In genomic region chr17:57527437-57528083, GRCh38 we compare ENCODE assay signal across 15 cellular contexts.
DNase-seq lines count a peak whose midpoint lies in the region; ATAC-seq and TF ChIP-seq lines count a peak whose summit lies in the region.
"Had no signal": no experiment of that assay in that cellular context is flagged by ENCODE, and none has a peak within 500 bp of the region (broad histone marks: within the 10 kb centered on the region; RNA-seq: fewer than 3 reads in every experiment).

No MANE protein-coding gene starts in this region.

- H3K9me3 ChIP-seq in HUES48 (ENCODE audit: control insufficient read depth, insufficient read depth, low read length) (no peaks in the 10 kb centered on the region), mesodermal cell (ENCODE audit: control insufficient read depth, low read length) (no peaks in the 10 kb centered on the region)

- in situ Hi-C loops in G401 (cut with HindIII; ENCODE audit: low sequenced_read_pairs): no loop called here

- no peaks in the 10 kb centered on the region for H3K27me3 Mint-ChIP-seq in natural killer cell treated with Interleukin-12 subunit alpha and Interleukin-12 subunit beta and Interleukin-15 and Interleukin-18, amount 100 ng/mL, for 72 hours
- H3K27me3 Mint-ChIP-seq: activated CD4-positive, alpha-beta T cell treated with anti-CD3 and anti-CD28 coated beads, Interleukin-2, amount 10 ng/mL, durations not matched to agents 7 days and 5 days; naive thymus-derived CD4-positive, alpha-beta T cell had no signal

- H3K4me3 Mint-ChIP-seq in natural killer cell treated with Interleukin-12 subunit alpha and Interleukin-12 subunit beta and Interleukin-15 and Interleukin-18, amount 100 ng/mL, for 72 hours: no peak overlapping the region
- H3K4me3 Mint-ChIP-seq: activated CD4-positive, alpha-beta T cell treated with anti-CD3 and anti-CD28 coated beads, Interleukin-2, amount 10 ng/mL, durations not matched to agents 7 days and 5 days; brain; naive thymus-derived CD4-positive, alpha-beta T cell had no signal

- H3K36me3 Mint-ChIP-seq in natural killer cell treated with Interleukin-12 subunit alpha and Interleukin-12 subunit beta and Interleukin-15 and Interleukin-18, amount 100 ng/mL, for 72 hours: no peaks in the 10 kb centered on the region
- H3K36me3 Mint-ChIP-seq: brain had no signal

- H3K9ac ChIP-seq in HUES48 (ENCODE audit: low read depth, low read length): no peak overlapping the region

- DNase-seq in G401 (ENCODE audit: low spot score): peak; percentile 53
- no peak for DNase-seq in NCI-H2196 (lab: John Stamatoyannopoulos, UW; ENCODE audit: unreplicated experiment)
- DNase-seq in foreskin fibroblast: no peak
- no peak for DNase-seq in natural killer cell treated with Interleukin-12 subunit alpha and Interleukin-12 subunit beta and Interleukin-15 and Interleukin-18, amount 100 ng/mL, for 72 hours (ENCODE audit: low spot score)
- DNase-seq: activated CD4-positive, alpha-beta T cell treated with anti-CD3 and anti-CD28 coated beads, Interleukin-2, amount 10 ng/mL, durations not matched to agents 7 days and 5 days; activated naive CD4-positive, alpha-beta T cell treated with anti-CD3 and anti-CD28 coated beads, Interleukin-2, amount 50 U/mL, for 16 hours; effector memory CD4-positive, alpha-beta T cell; GOT3; naive thymus-derived CD4-positive, alpha-beta T cell; T1000 had no signal

- no peaks in the 10 kb centered on the region for H3K27me3 ChIP-seq in HUES48 (ENCODE audit: control insufficient read depth, insufficient read depth, low read length)

- H3K9me3 Mint-ChIP-seq in natural killer cell treated with Interleukin-12 subunit alpha and Interleukin-12 subunit beta and Interleukin-15 and Interleukin-18, amount 100 ng/mL, for 72 hours: no peaks in the 10 kb centered on the region
- H3K9me3 Mint-ChIP-seq: activated CD4-positive, alpha-beta T cell treated with anti-CD3 and anti-CD28 coated beads, Interleukin-2, amount 10 ng/mL, durations not matched to agents 7 days and 5 days; brain; naive thymus-derived CD4-positive, alpha-beta T cell had no signal

- H3K36me3 ChIP-seq in HUES48 (ENCODE audit: control insufficient read depth, insufficient read depth, low read length) (no peaks in the 10 kb centered on the region), mesodermal cell (ENCODE audit: control insufficient read depth, insufficient read depth, low read length) (peaks cover 23% of the 10 kb centered on the region)

- H3K27ac Mint-ChIP-seq in natural killer cell treated with Interleukin-12 subunit alpha and Interleukin-12 subunit beta and Interleukin-15 and Interleukin-18, amount 100 ng/mL, for 72 hours: no peak overlapping the region
- H3K27ac Mint-ChIP-seq: activated CD4-positive, alpha-beta T cell treated with anti-CD3 and anti-CD28 coated beads, Interleukin-2, amount 10 ng/mL, durations not matched to agents 7 days and 5 days; brain; naive thymus-derived CD4-positive, alpha-beta T cell had no signal

- H3K27ac ChIP-seq in HUES48 (ENCODE audit: low read depth, low read length): peak overlapping the region; percentile 67
- H3K27ac ChIP-seq in angular gyrus (ENCODE audit: low read depth, low read length): peak overlapping the region; percentile 59
- H3K27ac ChIP-seq in mesodermal cell (ENCODE audit: low read depth, low read length, severe bottlenecking): peak overlapping the region; percentile 71

- TF ChIP-seq CTCF in foreskin fibroblast (IDR thresholded peaks at IDR 0.05; ENCODE audit: low read depth, low read length): no peak

- 74 to 83% methylated on average over 5 to 6 of the region's 10 CpGs for WGBS in mesodermal cell (ENCODE audit: insufficient coverage in 2 of 2), 2 experiments

- no peak overlapping the region for H3K4me3 ChIP-seq in HUES48 (ENCODE audit: low read depth, low read length)
- no peak overlapping the region for H3K4me3 ChIP-seq in mesodermal cell (ENCODE audit: extremely low read depth, insufficient read depth, low read length, poor library complexity, severe bottlenecking)
- no peak overlapping the region for H3K4me3 ChIP-seq in foreskin fibroblast (ENCODE audit: low read depth in 1 of 2, low read length in 2 of 2)

- H3K4me1 ChIP-seq in HUES48 (ENCODE audit: control insufficient read depth, insufficient read depth, low read length) (peaks cover 43% of the 10 kb centered on the region), mesodermal cell (ENCODE audit: control insufficient read depth, insufficient read depth, low read length, poor library complexity, severe bottlenecking) (peaks cover 71% of the 10 kb centered on the region)

- no peak for ATAC-seq in natural killer cell treated with Interleukin-12 subunit alpha and Interleukin-12 subunit beta and Interleukin-15 and Interleukin-18, amount 100 ng/mL, for 72 hours
- ATAC-seq in HG03342 (IDR thresholded peaks at IDR 0.05; ENCODE audit: unreplicated experiment): no peak
- ATAC-seq: naive thymus-derived CD4-positive, alpha-beta T cell had no signal

- H3K4me1 Mint-ChIP-seq in natural killer cell treated with Interleukin-12 subunit alpha and Interleukin-12 subunit beta and Interleukin-15 and Interleukin-18, amount 100 ng/mL, for 72 hours (ENCODE audit: low read depth in 2 of 2): peaks cover 11 to 17% of the 10 kb centered on the region in 2 donors
- H3K4me1 Mint-ChIP-seq: brain had no signal
